Comparison of ENCODE assay signal across 23 cellular contexts in the genomic region with DNA sequence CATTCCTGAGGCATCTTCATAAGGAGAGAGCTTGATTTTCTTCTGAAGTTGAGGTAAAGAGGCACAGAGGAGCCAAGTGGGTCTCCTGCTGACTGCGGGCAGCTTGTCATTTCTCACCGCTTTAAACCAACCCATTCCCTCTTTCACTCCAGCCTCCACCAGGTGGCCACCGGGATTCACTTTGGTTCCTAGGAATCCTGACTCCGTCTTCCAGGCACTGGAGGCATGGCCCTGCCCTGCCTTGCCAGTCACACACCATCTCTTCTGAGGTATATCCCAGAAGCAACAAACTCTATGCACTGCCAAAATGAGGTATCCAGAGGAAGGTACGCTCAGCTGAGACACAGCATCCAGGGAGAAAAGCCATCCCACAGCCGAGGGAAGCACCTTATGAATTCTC.
DNase-seq lines count a peak whose midpoint lies in the region; ATAC-seq and TF ChIP-seq lines count a peak whose summit lies in the region.
"Had no signal": no experiment of that assay in that cellular context is flagged by ENCODE, and none has a peak within 500 bp of the region (broad histone marks: within the 10 kb centered on the region; RNA-seq: fewer than 3 reads in every experiment).

No MANE protein-coding gene starts in this region.

- no peaks in the 10 kb centered on the region for H3K36me3 ChIP-seq in CD4-positive, alpha-beta memory T cell (ENCODE audit: insufficient read depth, low read length)

- H3K36me3 Mint-ChIP-seq in mesothelial cell of epicardium: peaks cover 50% of the 10 kb centered on the region
- no peaks in the 10 kb centered on the region for H3K36me3 Mint-ChIP-seq in CD4-positive, alpha-beta memory T cell
- no peaks in the 10 kb centered on the region for H3K36me3 Mint-ChIP-seq in activated CD8-positive, alpha-beta T cell treated with anti-CD3 and anti-CD28 coated beads for 36 hours (ENCODE audit: low read depth)
- H3K36me3 Mint-ChIP-seq: activated naive CD4-positive, alpha-beta T cell treated with anti-CD3 and anti-CD28 coated beads, Interleukin-2, amount 50 U/mL, for 24 hours had no signal

- CTCF ChIA-PET in CD4-positive, alpha-beta memory T cell (lab: Charles Lee; ENCODE audit: partially characterized antibody): no interaction called here
- CTCF ChIA-PET in activated CD8-positive, alpha-beta T cell treated with anti-CD3 and anti-CD28 coated beads for 36 hours (lab: Charles Lee): no interaction called here

- no peaks in the 10 kb centered on the region for H3K9me3 Mint-ChIP-seq in mesothelial cell of epicardium
- peaks cover 0 to 4% (median 0%) of the 10 kb centered on the region in 8 donors for H3K9me3 Mint-ChIP-seq in CD4-positive, alpha-beta memory T cell
- H3K9me3 Mint-ChIP-seq in activated CD8-positive, alpha-beta T cell treated with anti-CD3 and anti-CD28 coated beads for 36 hours: no peaks in the 10 kb centered on the region
- H3K9me3 Mint-ChIP-seq: activated CD4-positive, alpha-beta memory T cell treated with anti-CD3 and anti-CD28 coated beads, Interleukin-2, amount 10 ng/mL, durations not matched to agents 7 days and 5 days; activated naive CD4-positive, alpha-beta T cell treated with anti-CD3 and anti-CD28 coated beads, Interleukin-2, amount 50 U/mL, for 24 hours; CD14-positive monocyte; stimulated activated naive B cell treated with anti-CD40 and anti-IgM and Interleukin-4, amounts not matched to agents 10 μg/mL and 1 μg/mL and 100 μg/mL, for 72 hours had no signal

- H3K27ac Mint-ChIP-seq in mesothelial cell of epicardium: peak overlapping the region; percentile 69
- no peak overlapping the region for H3K27ac Mint-ChIP-seq in CD4-positive, alpha-beta memory T cell
- no peak overlapping the region for H3K27ac Mint-ChIP-seq in activated CD8-positive, alpha-beta T cell treated with anti-CD3 and anti-CD28 coated beads for 36 hours
- H3K27ac Mint-ChIP-seq: activated CD4-positive, alpha-beta memory T cell treated with anti-CD3 and anti-CD28 coated beads, Interleukin-2, amount 10 ng/mL, durations not matched to agents 7 days and 5 days; activated naive CD4-positive, alpha-beta T cell treated with anti-CD3 and anti-CD28 coated beads, Interleukin-2, amount 50 U/mL, for 24 hours; stimulated activated naive B cell treated with anti-CD40 and anti-IgM and Interleukin-4, amounts not matched to agents 10 μg/mL and 1 μg/mL and 100 μg/mL, for 72 hours had no signal

- H3K4me1 ChIP-seq in CD4-positive, alpha-beta memory T cell (ENCODE audit: insufficient read depth, low read length): no peaks in the 10 kb centered on the region
- H3K4me1 ChIP-seq: lower lobe of right lung, pancreas, testis had no signal

- peak; percentile 44 for TF ChIP-seq CTCF in C4-2B (conservative IDR thresholded peaks at IDR 0.05)
- TF ChIP-seq CTCF in coronary artery (IDR thresholded peaks at IDR 0.05): no peak
- no peak for TF ChIP-seq CTCF in mesothelial cell of epicardium (IDR thresholded peaks at IDR 0.05; ENCODE audit: unreplicated experiment)
- no peak for TF ChIP-seq CTCF in activated CD8-positive, alpha-beta T cell treated with anti-CD3 and anti-CD28 coated beads for 36 hours (IDR thresholded peaks at IDR 0.05)

- H3K4me3 Mint-ChIP-seq in mesothelial cell of epicardium: no peak overlapping the region
- no peak overlapping the region for H3K4me3 Mint-ChIP-seq in CD4-positive, alpha-beta memory T cell
- no peak overlapping the region for H3K4me3 Mint-ChIP-seq in activated CD8-positive, alpha-beta T cell treated with anti-CD3 and anti-CD28 coated beads for 36 hours
- H3K4me3 Mint-ChIP-seq: activated CD4-positive, alpha-beta memory T cell treated with anti-CD3 and anti-CD28 coated beads, Interleukin-2, amount 10 ng/mL, durations not matched to agents 7 days and 5 days; activated naive CD4-positive, alpha-beta T cell treated with anti-CD3 and anti-CD28 coated beads, Interleukin-2, amount 50 U/mL, for 24 hours; CD14-positive monocyte; stimulated activated naive B cell treated with anti-CD40 and anti-IgM and Interleukin-4, amounts not matched to agents 10 μg/mL and 1 μg/mL and 100 μg/mL, for 72 hours had no signal

- intact Hi-C loops in CD4-positive, alpha-beta memory T cell (cut with micrococcal nuclease): no loop called here
- intact Hi-C loops in activated CD8-positive, alpha-beta T cell treated with anti-CD3 and anti-CD28 coated beads for 36 hours (cut with micrococcal nuclease): no loop called here

- DNase-seq in HT-29 (ENCODE audit: low spot score) (peak; percentile 6), coronary artery (ENCODE audit: low spot score) (peak; percentile 49), mesothelial cell of epicardium (ENCODE audit: low spot score in 2 of 2, unreplicated experiment in 2 of 2) (no peak), glomerular visceral epithelial cell (ENCODE audit: extremely low spot score) (no peak)
- no peak for DNase-seq in CD4-positive, alpha-beta memory T cell
- DNase-seq in activated CD8-positive, alpha-beta T cell treated with anti-CD3 and anti-CD28 coated beads for 36 hours: no peak
- DNase-seq: activated CD4-positive, alpha-beta memory T cell treated with anti-CD3 and anti-CD28 coated beads, Interleukin-2, amount 10 ng/mL, durations not matched to agents 7 days and 5 days; activated T-cell treated with anti-CD3 and anti-CD28 coated beads, Interleukin-2, amount 50 U/mL, for 1 hour; islet precursor cell; lower lobe of right lung; NCI-H1105; NCI-H2081; NCI-H510A treated with DMSO at 0.1 percent for 48 hours; pancreas; stimulated activated CD4-positive, alpha-beta T cell treated with anti-CD3 and anti-CD28 coated beads, Interleukin-2, amount 100 ng/mL, for 24 hours; stimulated activated naive B cell treated with anti-CD40 and anti-IgM and Interleukin-4, amounts not matched to agents 10 μg/mL and 1 μg/mL and 100 μg/mL, for 72 hours; T1000; testis had no signal

- H3K27ac ChIP-seq in C4-2B (no peak overlapping the region), coronary artery (no peak overlapping the region)
- H3K27ac ChIP-seq in CD4-positive, alpha-beta memory T cell (ENCODE audit: low read depth, low read length): no peak overlapping the region
- H3K27ac ChIP-seq: GM23248, lower lobe of right lung, pancreas, testis had no signal

- POLR2A ChIA-PET in CD4-positive, alpha-beta memory T cell (lab: Charles Lee; ENCODE audit: partially characterized antibody): no interaction called here
- POLR2A ChIA-PET in activated CD8-positive, alpha-beta T cell treated with anti-CD3 and anti-CD28 coated beads for 36 hours (lab: Charles Lee): no interaction called here

- no peak overlapping the region for H3K4me3 ChIP-seq in coronary artery
- H3K4me3 ChIP-seq in CD4-positive, alpha-beta memory T cell (ENCODE audit: low read length in 2 of 2): no peak overlapping the region
- H3K4me3 ChIP-seq: GM23248, lower lobe of right lung, pancreas, testis had no signal

- no peaks in the 10 kb centered on the region for H3K27me3 ChIP-seq in CD4-positive, alpha-beta memory T cell (ENCODE audit: insufficient read depth, low read length)
- H3K27me3 ChIP-seq: pancreas, testis had no signal

- no peaks in the 10 kb centered on the region for H3K27me3 Mint-ChIP-seq in mesothelial cell of epicardium (ENCODE audit: low read depth)
- no peaks in the 10 kb centered on the region for H3K27me3 Mint-ChIP-seq in CD4-positive, alpha-beta memory T cell
- H3K27me3 Mint-ChIP-seq in activated CD8-positive, alpha-beta T cell treated with anti-CD3 and anti-CD28 coated beads for 36 hours: no peaks in the 10 kb centered on the region
- H3K27me3 Mint-ChIP-seq: activated CD4-positive, alpha-beta memory T cell treated with anti-CD3 and anti-CD28 coated beads, Interleukin-2, amount 10 ng/mL, durations not matched to agents 7 days and 5 days; stimulated activated naive B cell treated with anti-CD40 and anti-IgM and Interleukin-4, amounts not matched to agents 10 μg/mL and 1 μg/mL and 100 μg/mL, for 72 hours had no signal

- peaks cover 27% of the 10 kb centered on the region for H3K4me1 Mint-ChIP-seq in mesothelial cell of epicardium
- H3K4me1 Mint-ChIP-seq in CD4-positive, alpha-beta memory T cell: no peaks in the 10 kb centered on the region
- no peaks in the 10 kb centered on the region for H3K4me1 Mint-ChIP-seq in activated CD8-positive, alpha-beta T cell treated with anti-CD3 and anti-CD28 coated beads for 36 hours (ENCODE audit: low read depth)
- H3K4me1 Mint-ChIP-seq: activated CD4-positive, alpha-beta memory T cell treated with anti-CD3 and anti-CD28 coated beads, Interleukin-2, amount 10 ng/mL, durations not matched to agents 7 days and 5 days; activated naive CD4-positive, alpha-beta T cell treated with anti-CD3 and anti-CD28 coated beads, Interleukin-2, amount 50 U/mL, for 24 hours; CD14-positive monocyte; stimulated activated naive B cell treated with anti-CD40 and anti-IgM and Interleukin-4, amounts not matched to agents 10 μg/mL and 1 μg/mL and 100 μg/mL, for 72 hours had no signal

- H3K9me3 ChIP-seq in CD4-positive, alpha-beta memory T cell (ENCODE audit: control insufficient read depth in 1 of 2, low read length in 2 of 2): no peaks in the 10 kb centered on the region
- H3K9me3 ChIP-seq: lower lobe of right lung, pancreas, testis had no signal

- no peak for ATAC-seq in HG03442 (IDR thresholded peaks at IDR 0.05; ENCODE audit: unreplicated experiment)
- ATAC-seq in activated CD8-positive, alpha-beta T cell treated with anti-CD3 and anti-CD28 coated beads for 36 hours: no peak
- ATAC-seq: lower lobe of right lung; stimulated activated naive B cell treated with anti-CD40 and anti-IgM and Interleukin-4, amounts not matched to agents 10 μg/mL and 1 μg/mL and 100 μg/mL, for 72 hours had no signal

Comparison
In these comparisons a context has a peak if more than half of its experiments do, and no peak if none do; other contexts are left out.
1. DNase-seq: peak in HT-29 (single experiment) and coronary artery (single experiment); none in mesothelial cell of epicardium (0 of 2), CD4-positive, alpha-beta memory T cell (0 of 5), activated CD8-positive, alpha-beta T cell treated with anti-CD3 and anti-CD28 coated beads for 36 hours (single experiment) and glomerular visceral epithelial cell (single experiment).